Comparison of ENCODE assay signal across 8 cellular contexts in the genomic region with DNA sequence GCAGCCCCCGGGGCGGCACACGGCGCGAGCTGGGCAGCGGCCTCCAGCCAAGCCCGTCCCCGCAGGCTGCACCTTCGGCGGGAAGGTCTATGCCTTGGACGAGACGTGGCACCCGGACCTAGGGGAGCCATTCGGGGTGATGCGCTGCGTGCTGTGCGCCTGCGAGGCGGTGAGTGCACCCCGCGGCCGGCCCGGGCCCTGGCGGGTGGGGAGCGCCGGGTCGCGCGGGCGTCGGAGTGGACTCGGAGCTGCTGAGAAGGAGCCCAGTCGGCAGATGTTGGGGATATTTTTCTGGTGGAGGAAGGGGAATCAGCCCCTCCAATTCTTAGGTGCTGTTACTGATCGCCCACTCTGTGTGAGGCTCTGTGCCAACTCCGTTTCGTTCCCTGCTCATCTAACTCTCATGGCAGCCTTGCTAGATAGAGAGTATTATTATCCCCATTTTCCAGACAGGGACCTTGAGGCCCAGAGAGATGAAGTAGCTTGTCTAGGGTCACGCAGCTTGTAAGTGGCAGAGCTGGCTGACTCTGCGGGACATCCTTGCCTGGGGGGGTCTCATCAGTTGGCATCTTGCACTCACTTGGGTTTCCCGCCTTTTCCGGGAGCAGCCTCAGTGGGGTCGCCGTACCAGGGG. TPM values are rescaled to one million over a fixed set of nuclear protein-coding genes. Genes with fewer than 3 reads are reported as not detected.
DNase-seq lines count a peak whose midpoint lies in the region; ATAC-seq, FAIRE-seq and TF ChIP-seq lines count a peak whose summit lies in the region.
"Had no signal": no experiment of that assay in that cellular context is flagged by ENCODE, and none has a peak within 500 bp of the region (broad histone marks: within the 10 kb centered on the region; RNA-seq: fewer than 3 reads in every experiment).

No MANE protein-coding gene starts in this region.

- H3K9me3 Mint-ChIP-seq in activated naive CD4-positive, alpha-beta T cell treated with anti-CD3 and anti-CD28 coated beads, Interleukin-2, amount 50 U/mL, for 24 hours = no peaks in the 10 kb centered on the region
- no peaks in the 10 kb centered on the region for H3K9me3 Mint-ChIP-seq in stimulated activated naive B cell treated with anti-CD40 and anti-IgM and Interleukin-4, amounts not matched to agents 10 μg/mL and 1 μg/mL and 100 μg/mL, for 72 hours

- intact Hi-C loops in mucosa of descending colon (cut with DNase I, micrococcal nuclease) = no loop called here

- peaks cover 9% of the 10 kb centered on the region for H3K4me1 Mint-ChIP-seq in activated naive CD4-positive, alpha-beta T cell treated with anti-CD3 and anti-CD28 coated beads, Interleukin-2, amount 50 U/mL, for 24 hours
- peaks cover 13 to 19% of the 10 kb centered on the region in 2 donors for H3K4me1 Mint-ChIP-seq in stimulated activated naive B cell treated with anti-CD40 and anti-IgM and Interleukin-4, amounts not matched to agents 10 μg/mL and 1 μg/mL and 100 μg/mL, for 72 hours

- H3K27ac ChIP-seq in HUES64 (ENCODE audit: low read depth, low read length) = no peak overlapping the region

- peak overlapping the region; percentile 56 for H3K4me3 ChIP-seq in HUES64 (ENCODE audit: low read length)
- H3K4me3 ChIP-seq in kidney epithelial cell (ENCODE audit: low read depth, low read length) = peak overlapping the region; percentile 19
- H3K4me3 ChIP-seq in mucosa of descending colon = no peak overlapping the region

- H3K36me3 ChIP-seq in HUES64 (ENCODE audit: insufficient read depth, low read length) (no peaks in the 10 kb centered on the region), kidney epithelial cell (ENCODE audit: control insufficient read depth, insufficient read depth, low read length) (no peaks in the 10 kb centered on the region), mucosa of descending colon (ENCODE audit: low read depth) (no peaks in the 10 kb centered on the region)

- H3K9ac ChIP-seq in HUES64 (ENCODE audit: low read depth, low read length) = no peak overlapping the region

- H3K4me1 ChIP-seq in HUES64 (ENCODE audit: insufficient read depth, low read length) (peaks cover 25% of the 10 kb centered on the region), mucosa of descending colon (ENCODE audit: low read depth) (peaks cover 4% of the 10 kb centered on the region)

- peak overlapping the region; percentile 68 for H3K4me3 Mint-ChIP-seq in activated naive CD4-positive, alpha-beta T cell treated with anti-CD3 and anti-CD28 coated beads, Interleukin-2, amount 50 U/mL, for 24 hours
- H3K4me3 Mint-ChIP-seq in stimulated activated naive B cell treated with anti-CD40 and anti-IgM and Interleukin-4, amounts not matched to agents 10 μg/mL and 1 μg/mL and 100 μg/mL, for 72 hours = peak overlapping the region; percentile 64 to 74

- FAIRE-seq in GM19239 (lab: Jason Lieb, UNC) = no peak

- peak; percentile 38 to 57 for ATAC-seq in stimulated activated naive B cell treated with anti-CD40 and anti-IgM and Interleukin-4, amounts not matched to agents 10 μg/mL and 1 μg/mL and 100 μg/mL, for 72 hours (replicated peaks)
- no peak for ATAC-seq in mucosa of descending colon

- peaks cover 31% of the 10 kb centered on the region for H3K27me3 Mint-ChIP-seq in activated naive CD4-positive, alpha-beta T cell treated with anti-CD3 and anti-CD28 coated beads, Interleukin-2, amount 50 U/mL, for 24 hours
- peaks cover 70 to 87% of the 10 kb centered on the region in 2 donors for H3K27me3 Mint-ChIP-seq in stimulated activated naive B cell treated with anti-CD40 and anti-IgM and Interleukin-4, amounts not matched to agents 10 μg/mL and 1 μg/mL and 100 μg/mL, for 72 hours

- no peaks in the 10 kb centered on the region for H3K36me3 Mint-ChIP-seq in activated naive CD4-positive, alpha-beta T cell treated with anti-CD3 and anti-CD28 coated beads, Interleukin-2, amount 50 U/mL, for 24 hours
- H3K36me3 Mint-ChIP-seq in stimulated activated naive B cell treated with anti-CD40 and anti-IgM and Interleukin-4, amounts not matched to agents 10 μg/mL and 1 μg/mL and 100 μg/mL, for 72 hours = no peaks in the 10 kb centered on the region

- 1% methylated on average over 42 of the region's 42 CpGs for WGBS in HUES64

- TF ChIP-seq CTCF in kidney epithelial cell (IDR thresholded peaks at IDR 0.05; ENCODE audit: insufficient read depth, low read length, poor library complexity, severe bottlenecking) (no peak), mucosa of descending colon (IDR thresholded peaks at IDR 0.05) (no peak)

- H3K27me3 ChIP-seq in HUES64 (ENCODE audit: insufficient read depth, low read length) (peaks cover 60% of the 10 kb centered on the region), kidney epithelial cell (ENCODE audit: control insufficient read depth, insufficient read depth, low read length) (peaks cover 76% of the 10 kb centered on the region)

- no peak for DNase-seq in kidney epithelial cell (ENCODE audit: low read depth)
- DNase-seq in stimulated activated naive B cell treated with anti-CD40 and anti-IgM and Interleukin-4, amounts not matched to agents 10 μg/mL and 1 μg/mL and 100 μg/mL, for 72 hours = no peak
- no peak for DNase-seq in kidney glomerular epithelial cell (lab: John Stamatoyannopoulos, UW)
- DNase-seq in GM19239 (ENCODE audit: insufficient read length, low spot score) = no peak
- DNase-seq in mucosa of descending colon = no peak
- DNase-seq: SHP77 treated with DMSO at 0.1 percent for 48 hours had no signal

- H3K27ac Mint-ChIP-seq in activated naive CD4-positive, alpha-beta T cell treated with anti-CD3 and anti-CD28 coated beads, Interleukin-2, amount 50 U/mL, for 24 hours = no peak overlapping the region
- peak overlapping the region; percentile 31 for H3K27ac Mint-ChIP-seq in stimulated activated naive B cell treated with anti-CD40 and anti-IgM and Interleukin-4, amounts not matched to agents 10 μg/mL and 1 μg/mL and 100 μg/mL, for 72 hours

- H3K9me3 ChIP-seq in HUES64 (ENCODE audit: insufficient read depth, low read depth, low read length) (no peaks in the 10 kb centered on the region), mucosa of descending colon (no peaks in the 10 kb centered on the region)

RNA-seq across cellular contexts. Expression of a gene that starts 0.9 kb away (rescaled TPM):
- polyA plus RNA-seq in HUES64 (2013, experiment 1 of 2) = 4.7 TPM
- polyA plus RNA-seq in HUES64 (2013, experiment 2 of 2) = 5.3 TPM
- total RNA-seq in kidney epithelial cell (under 0.01 and 1.0 TPM in 2 replicates), mucosa of descending colon (1 to 10 TPM; 1.1 to 8.7 (median 2.8) TPM)

RNA-seq across cellular contexts. Expression of a gene that starts 2.7 kb away (rescaled TPM):
- polyA plus RNA-seq in HUES64 (2013, experiment 1 of 2) = 0.80 TPM
- 1.6 TPM for polyA plus RNA-seq in HUES64 (2013, experiment 2 of 2)
- total RNA-seq in kidney epithelial cell (0.25 TPM in 1 of 2 replicates, not detected in the other), mucosa of descending colon (under 1 TPM in 2 of 3 donors, not detected in 1; 0.14 to 0.63 TPM)

RNA-seq across cellular contexts. Expression of a gene that starts 19.2 kb away (rescaled TPM):
- 108 TPM for polyA plus RNA-seq in HUES64 (2013, experiment 1 of 2)
- polyA plus RNA-seq in HUES64 (2013, experiment 2 of 2) = 107 TPM
- 73.3 and 79.8 TPM in 2 replicates for total RNA-seq in kidney epithelial cell
- 100 to 1,000 TPM in 1 of 3 donors, 10 to 100 TPM in 2; 87.8 to 126 (median 90.1) TPM for total RNA-seq in mucosa of descending colon

RNA-seq across cellular contexts. Expression of a gene that starts 19.3 kb away (rescaled TPM):
- 9.1 TPM for polyA plus RNA-seq in HUES64 (2013, experiment 1 of 2)
- 8.7 TPM for polyA plus RNA-seq in HUES64 (2013, experiment 2 of 2)
- total RNA-seq in kidney epithelial cell (2.6 and 4.0 TPM in 2 replicates), mucosa of descending colon (100 to 1,000 TPM in 1 of 3 donors, 10 to 100 TPM in 2; 31.1 to 105 (median 72.0) TPM)

RNA-seq across cellular contexts. Expression of a gene that starts 43.3 kb away (rescaled TPM):
- polyA plus RNA-seq in HUES64 (2013, experiment 1 of 2) = 11.5 TPM
- polyA plus RNA-seq in HUES64 (2013, experiment 2 of 2) = 12.2 TPM
- total RNA-seq in kidney epithelial cell (14.0 and 14.7 TPM in 2 replicates), mucosa of descending colon (10 to 100 TPM; 14.1 to 29.8 (median 16.4) TPM)
